10 cellular contexts compared by ENCODE assay signal in the genomic region with DNA sequence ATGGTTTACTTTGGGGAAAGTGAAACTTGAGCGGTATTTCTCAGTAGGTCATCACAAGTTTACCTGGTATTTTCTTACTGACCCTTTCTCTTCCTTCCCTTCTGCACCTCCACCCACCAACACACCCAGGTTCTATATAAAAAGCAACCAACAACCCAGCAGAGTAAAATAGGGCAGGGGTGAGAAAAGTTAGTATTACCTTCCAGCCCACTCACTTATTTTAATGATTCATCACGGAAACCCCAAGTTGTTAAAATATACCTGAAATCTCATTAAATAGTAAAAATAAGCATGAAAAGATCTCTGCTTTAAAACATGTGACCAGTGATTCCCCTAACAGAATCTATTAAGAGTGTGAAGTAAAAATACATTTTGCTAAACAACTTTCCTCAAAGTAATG.
DNase-seq lines count a peak whose midpoint lies in the region; ATAC-seq lines count a peak whose summit lies in the region.
"Had no signal": no experiment of that assay in that cellular context is flagged by ENCODE, and none has a peak within 500 bp of the region (broad histone marks: within the 10 kb centered on the region; RNA-seq: fewer than 3 reads in every experiment).

No MANE protein-coding gene starts in this region.

- no peaks in the 10 kb centered on the region for H3K36me3 ChIP-seq in naive thymus-derived CD4-positive, alpha-beta T cell (ENCODE audit: control insufficient read depth in 2 of 3, insufficient read depth in 3 of 3, low read length in 3 of 3)
- H3K36me3 ChIP-seq: SJCRH30 had no signal

- no peaks in the 10 kb centered on the region for H3K27me3 Mint-ChIP-seq in activated CD4-positive, alpha-beta T cell treated with anti-CD3 and anti-CD28 coated beads, Interleukin-2, amount 10 ng/mL, durations not matched to agents 24 days and 14 days
- no peaks in the 10 kb centered on the region for H3K27me3 Mint-ChIP-seq in naive thymus-derived CD4-positive, alpha-beta T cell

- peak; percentile 89 for ATAC-seq in GM21723 (IDR thresholded peaks at IDR 0.05; ENCODE audit: unreplicated experiment)
- ATAC-seq in HG03439 (IDR thresholded peaks at IDR 0.05; ENCODE audit: unreplicated experiment): peak; percentile 93
- no peak for ATAC-seq in naive thymus-derived CD4-positive, alpha-beta T cell
- ATAC-seq in sciatic nerve: no peak
- ATAC-seq: A549 had no signal

- no peak overlapping the region for H3K27ac ChIP-seq in naive thymus-derived CD4-positive, alpha-beta T cell (ENCODE audit: low read depth, low read length)
- H3K27ac ChIP-seq: A549, SJCRH30 had no signal

- POLR2A ChIA-PET in naive thymus-derived CD4-positive, alpha-beta T cell (lab: Charles Lee): no interaction called here

- H3K36me3 Mint-ChIP-seq in activated CD4-positive, alpha-beta T cell treated with anti-CD3 and anti-CD28 coated beads, Interleukin-2, amount 10 ng/mL, durations not matched to agents 24 days and 14 days (ENCODE audit: low read depth): peaks cover 5% of the 10 kb centered on the region
- peaks cover 0 to 11% (median 4%) of the 10 kb centered on the region in 5 donors for H3K36me3 Mint-ChIP-seq in naive thymus-derived CD4-positive, alpha-beta T cell

- peak overlapping the region; percentile 9 for H3K4me3 Mint-ChIP-seq in activated CD4-positive, alpha-beta T cell treated with anti-CD3 and anti-CD28 coated beads, Interleukin-2, amount 10 ng/mL, durations not matched to agents 24 days and 14 days
- H3K4me3 Mint-ChIP-seq in naive thymus-derived CD4-positive, alpha-beta T cell: peak overlapping the region in 1 of 10 donors; percentile 24

- H3K27me3 ChIP-seq in naive thymus-derived CD4-positive, alpha-beta T cell (ENCODE audit: control insufficient read depth in 2 of 2, insufficient read depth in 2 of 2, low read length in 2 of 2): no peaks in the 10 kb centered on the region
- H3K27me3 ChIP-seq: SJCRH30 had no signal

- no peak overlapping the region for H3K4me3 ChIP-seq in naive thymus-derived CD4-positive, alpha-beta T cell (ENCODE audit: low read length)
- H3K4me3 ChIP-seq: A549, SJCRH30 had no signal

- no peak for DNase-seq in activated CD4-positive, alpha-beta T cell treated with anti-CD3 and anti-CD28 coated beads, Interleukin-2, amount 10 ng/mL, durations not matched to agents 24 days and 14 days
- no peak for DNase-seq in activated CD4-positive, alpha-beta T cell treated with anti-CD3 and anti-CD28 coated beads for 48 hours
- DNase-seq in renal cortical epithelial cell (ENCODE audit: low read depth) (peak; percentile 26), sciatic nerve (ENCODE audit: low spot score) (no peak), cerebellar nuclear complex (lab: John Stamatoyannopoulos, UW) (no peak)
- no peak for DNase-seq in naive thymus-derived CD4-positive, alpha-beta T cell
- DNase-seq: SJCRH30 had no signal

- H3K9me3 ChIP-seq in naive thymus-derived CD4-positive, alpha-beta T cell (ENCODE audit: control insufficient read depth in 2 of 3, low read length in 3 of 3): no peaks in the 10 kb centered on the region
- H3K9me3 ChIP-seq: A549, SJCRH30 had no signal

- H3K4me1 Mint-ChIP-seq in activated CD4-positive, alpha-beta T cell treated with anti-CD3 and anti-CD28 coated beads, Interleukin-2, amount 10 ng/mL, durations not matched to agents 24 days and 14 days: peaks cover 24% of the 10 kb centered on the region
- peaks cover 4 to 23% (median 7%) of the 10 kb centered on the region in 7 donors for H3K4me1 Mint-ChIP-seq in naive thymus-derived CD4-positive, alpha-beta T cell

- CTCF ChIA-PET in naive thymus-derived CD4-positive, alpha-beta T cell (lab: Charles Lee): no interaction called here

- H3K9me3 Mint-ChIP-seq in activated CD4-positive, alpha-beta T cell treated with anti-CD3 and anti-CD28 coated beads, Interleukin-2, amount 10 ng/mL, durations not matched to agents 24 days and 14 days: peaks cover 11% of the 10 kb centered on the region
- no peaks in the 10 kb centered on the region for H3K9me3 Mint-ChIP-seq in naive thymus-derived CD4-positive, alpha-beta T cell

- H3K27ac Mint-ChIP-seq in activated CD4-positive, alpha-beta T cell treated with anti-CD3 and anti-CD28 coated beads, Interleukin-2, amount 10 ng/mL, durations not matched to agents 24 days and 14 days: peak overlapping the region; percentile 46
- no peak overlapping the region for H3K27ac Mint-ChIP-seq in naive thymus-derived CD4-positive, alpha-beta T cell

- peaks cover 0 to 7% of the 10 kb centered on the region in 2 donors for H3K4me1 ChIP-seq in naive thymus-derived CD4-positive, alpha-beta T cell (ENCODE audit: control insufficient read depth in 2 of 2, insufficient read depth in 2 of 2, low read length in 2 of 2)

- intact Hi-C loops in activated CD4-positive, alpha-beta T cell treated with anti-CD3 and anti-CD28 coated beads, Interleukin-2, amount 10 ng/mL, durations not matched to agents 24 days and 14 days (cut with micrococcal nuclease): loop anchor here (2.0 to 5.0 kb wide), 2 partner anchors 13 to 51 kb away; no protein-coding TSS in a partner anchor
- intact Hi-C loops in naive thymus-derived CD4-positive, alpha-beta T cell (cut with micrococcal nuclease): no loop called here
- intact Hi-C loops in sciatic nerve (cut with DNase I): no loop called here

Comparison
In these comparisons a context has a peak if more than half of its experiments do, and no peak if none do; other contexts are left out.
1. ATAC-seq: peak in GM21723 (single experiment) and HG03439 (single experiment); none in naive thymus-derived CD4-positive, alpha-beta T cell (single experiment) and sciatic nerve (single experiment).